ENCODE assay signal across 2 cellular contexts in the genomic region with DNA sequence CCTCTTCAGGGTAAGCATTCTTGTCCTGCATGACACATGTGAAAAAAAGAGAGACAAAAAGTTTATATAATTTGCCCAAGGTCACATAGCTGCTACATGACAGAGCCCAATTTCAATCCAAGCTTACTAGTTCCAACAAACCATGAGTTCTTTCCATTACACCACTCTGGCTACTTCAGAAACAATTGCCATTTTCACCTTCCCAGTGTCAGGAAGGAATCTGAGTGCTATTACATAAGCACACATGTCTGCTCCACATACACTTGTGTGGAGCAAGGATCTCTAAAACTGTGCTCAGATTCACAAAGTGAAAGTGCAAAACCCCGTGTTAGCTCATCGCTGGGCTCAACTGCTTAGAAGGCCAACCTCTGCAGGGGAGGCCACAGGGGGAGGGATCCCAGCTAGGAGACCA.
TF ChIP-seq lines count a peak whose summit lies in the region.

No MANE protein-coding gene starts in this region.

TF ChIP-seq in SK-N-SH, 30 proteins besides CTCF, POLR2A, EP300 and RAD21 (continued from another document):
- TF ChIP-seq, protein P1, sequence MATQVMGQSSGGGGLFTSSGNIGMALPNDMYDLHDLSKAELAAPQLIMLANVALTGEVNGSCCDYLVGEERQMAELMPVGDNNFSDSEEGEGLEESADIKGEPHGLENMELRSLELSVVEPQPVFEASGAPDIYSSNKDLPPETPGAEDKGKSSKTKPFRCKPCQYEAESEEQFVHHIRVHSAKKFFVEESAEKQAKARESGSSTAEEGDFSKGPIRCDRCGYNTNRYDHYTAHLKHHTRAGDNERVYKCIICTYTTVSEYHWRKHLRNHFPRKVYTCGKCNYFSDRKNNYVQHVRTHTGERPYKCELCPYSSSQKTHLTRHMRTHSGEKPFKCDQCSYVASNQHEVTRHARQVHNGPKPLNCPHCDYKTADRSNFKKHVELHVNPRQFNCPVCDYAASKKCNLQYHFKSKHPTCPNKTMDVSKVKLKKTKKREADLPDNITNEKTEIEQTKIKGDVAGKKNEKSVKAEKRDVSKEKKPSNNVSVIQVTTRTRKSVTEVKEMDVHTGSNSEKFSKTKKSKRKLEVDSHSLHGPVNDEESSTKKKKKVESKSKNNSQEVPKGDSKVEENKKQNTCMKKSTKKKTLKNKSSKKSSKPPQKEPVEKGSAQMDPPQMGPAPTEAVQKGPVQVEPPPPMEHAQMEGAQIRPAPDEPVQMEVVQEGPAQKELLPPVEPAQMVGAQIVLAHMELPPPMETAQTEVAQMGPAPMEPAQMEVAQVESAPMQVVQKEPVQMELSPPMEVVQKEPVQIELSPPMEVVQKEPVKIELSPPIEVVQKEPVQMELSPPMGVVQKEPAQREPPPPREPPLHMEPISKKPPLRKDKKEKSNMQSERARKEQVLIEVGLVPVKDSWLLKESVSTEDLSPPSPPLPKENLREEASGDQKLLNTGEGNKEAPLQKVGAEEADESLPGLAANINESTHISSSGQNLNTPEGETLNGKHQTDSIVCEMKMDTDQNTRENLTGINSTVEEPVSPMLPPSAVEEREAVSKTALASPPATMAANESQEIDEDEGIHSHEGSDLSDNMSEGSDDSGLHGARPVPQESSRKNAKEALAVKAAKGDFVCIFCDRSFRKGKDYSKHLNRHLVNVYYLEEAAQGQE (IDR thresholded peaks at IDR 0.05; ENCODE audit: low read depth, low read length) = no peak
- TF ChIP-seq FOSL2 (IDR thresholded peaks at IDR 0.05; ENCODE audit: borderline replicate concordance, low read depth) = no peak
- no peak for TF ChIP-seq MXI1 (IDR thresholded peaks at IDR 0.05; ENCODE audit: low read depth, low read length)
- no peak for TF ChIP-seq NRF1 (IDR thresholded peaks at IDR 0.05; ENCODE audit: low read depth, low read length)
- TF ChIP-seq TEAD4 (IDR thresholded peaks at IDR 0.05; ENCODE audit: borderline replicate concordance, insufficient read depth) = no peak
- TF ChIP-seq JUND (IDR thresholded peaks at IDR 0.05) = no peak
- TF ChIP-seq, protein P2, sequence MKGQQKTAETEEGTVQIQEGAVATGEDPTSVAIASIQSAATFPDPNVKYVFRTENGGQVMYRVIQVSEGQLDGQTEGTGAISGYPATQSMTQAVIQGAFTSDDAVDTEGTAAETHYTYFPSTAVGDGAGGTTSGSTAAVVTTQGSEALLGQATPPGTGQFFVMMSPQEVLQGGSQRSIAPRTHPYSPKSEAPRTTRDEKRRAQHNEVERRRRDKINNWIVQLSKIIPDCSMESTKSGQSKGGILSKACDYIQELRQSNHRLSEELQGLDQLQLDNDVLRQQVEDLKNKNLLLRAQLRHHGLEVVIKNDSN (IDR thresholded peaks at IDR 0.05; ENCODE audit: borderline replicate concordance, low read depth) = no peak
- TF ChIP-seq TCF12 (IDR thresholded peaks at IDR 0.05) = no peak
- TF ChIP-seq RFX5 (IDR thresholded peaks at IDR 0.05; ENCODE audit: low read length) = no peak
- TF ChIP-seq SIN3A (IDR thresholded peaks at IDR 0.05; ENCODE audit: borderline replicate concordance, low read depth, low read length) = no peak
- TF ChIP-seq TAF1 (IDR thresholded peaks at IDR 0.05; ENCODE audit: borderline replicate concordance, low read depth, low read length) = no peak
- TF ChIP-seq, protein P3, sequence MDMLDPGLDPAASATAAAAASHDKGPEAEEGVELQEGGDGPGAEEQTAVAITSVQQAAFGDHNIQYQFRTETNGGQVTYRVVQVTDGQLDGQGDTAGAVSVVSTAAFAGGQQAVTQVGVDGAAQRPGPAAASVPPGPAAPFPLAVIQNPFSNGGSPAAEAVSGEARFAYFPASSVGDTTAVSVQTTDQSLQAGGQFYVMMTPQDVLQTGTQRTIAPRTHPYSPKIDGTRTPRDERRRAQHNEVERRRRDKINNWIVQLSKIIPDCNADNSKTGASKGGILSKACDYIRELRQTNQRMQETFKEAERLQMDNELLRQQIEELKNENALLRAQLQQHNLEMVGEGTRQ (IDR thresholded peaks at IDR 0.05; ENCODE audit: borderline replicate concordance, low read depth, low read length) = no peak
TF ChIP-seq in SK-N-SH: peak in this region for 0.

TF ChIP-seq in SK-N-SH treated with all-trans-retinoic acid at 6 μM for 48 hours, 23 proteins besides CTCF, POLR2A, EP300 and RAD21 (continued from another document):
- TF ChIP-seq, protein P4, sequence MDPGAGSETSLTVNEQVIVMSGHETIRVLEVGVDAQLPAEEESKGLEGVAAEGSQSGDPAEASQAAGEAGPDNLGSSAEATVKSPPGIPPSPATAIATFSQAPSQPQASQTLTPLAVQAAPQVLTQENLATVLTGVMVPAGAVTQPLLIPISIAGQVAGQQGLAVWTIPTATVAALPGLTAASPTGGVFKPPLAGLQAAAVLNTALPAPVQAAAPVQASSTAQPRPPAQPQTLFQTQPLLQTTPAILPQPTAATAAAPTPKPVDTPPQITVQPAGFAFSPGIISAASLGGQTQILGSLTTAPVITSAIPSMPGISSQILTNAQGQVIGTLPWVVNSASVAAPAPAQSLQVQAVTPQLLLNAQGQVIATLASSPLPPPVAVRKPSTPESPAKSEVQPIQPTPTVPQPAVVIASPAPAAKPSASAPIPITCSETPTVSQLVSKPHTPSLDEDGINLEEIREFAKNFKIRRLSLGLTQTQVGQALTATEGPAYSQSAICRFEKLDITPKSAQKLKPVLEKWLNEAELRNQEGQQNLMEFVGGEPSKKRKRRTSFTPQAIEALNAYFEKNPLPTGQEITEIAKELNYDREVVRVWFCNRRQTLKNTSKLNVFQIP (CRISPR knock-in tag; IDR thresholded peaks at IDR 0.05; ENCODE audit: borderline replicate concordance, low read depth) = no peak
- no peak for TF ChIP-seq ESRRG (CRISPR knock-in tag; IDR thresholded peaks at IDR 0.05)
- TF ChIP-seq, protein P5, sequence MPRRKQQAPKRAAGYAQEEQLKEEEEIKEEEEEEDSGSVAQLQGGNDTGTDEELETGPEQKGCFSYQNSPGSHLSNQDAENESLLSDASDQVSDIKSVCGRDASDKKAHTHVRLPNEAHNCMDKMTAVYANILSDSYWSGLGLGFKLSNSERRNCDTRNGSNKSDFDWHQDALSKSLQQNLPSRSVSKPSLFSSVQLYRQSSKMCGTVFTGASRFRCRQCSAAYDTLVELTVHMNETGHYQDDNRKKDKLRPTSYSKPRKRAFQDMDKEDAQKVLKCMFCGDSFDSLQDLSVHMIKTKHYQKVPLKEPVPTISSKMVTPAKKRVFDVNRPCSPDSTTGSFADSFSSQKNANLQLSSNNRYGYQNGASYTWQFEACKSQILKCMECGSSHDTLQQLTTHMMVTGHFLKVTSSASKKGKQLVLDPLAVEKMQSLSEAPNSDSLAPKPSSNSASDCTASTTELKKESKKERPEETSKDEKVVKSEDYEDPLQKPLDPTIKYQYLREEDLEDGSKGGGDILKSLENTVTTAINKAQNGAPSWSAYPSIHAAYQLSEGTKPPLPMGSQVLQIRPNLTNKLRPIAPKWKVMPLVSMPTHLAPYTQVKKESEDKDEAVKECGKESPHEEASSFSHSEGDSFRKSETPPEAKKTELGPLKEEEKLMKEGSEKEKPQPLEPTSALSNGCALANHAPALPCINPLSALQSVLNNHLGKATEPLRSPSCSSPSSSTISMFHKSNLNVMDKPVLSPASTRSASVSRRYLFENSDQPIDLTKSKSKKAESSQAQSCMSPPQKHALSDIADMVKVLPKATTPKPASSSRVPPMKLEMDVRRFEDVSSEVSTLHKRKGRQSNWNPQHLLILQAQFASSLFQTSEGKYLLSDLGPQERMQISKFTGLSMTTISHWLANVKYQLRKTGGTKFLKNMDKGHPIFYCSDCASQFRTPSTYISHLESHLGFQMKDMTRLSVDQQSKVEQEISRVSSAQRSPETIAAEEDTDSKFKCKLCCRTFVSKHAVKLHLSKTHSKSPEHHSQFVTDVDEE (CRISPR knock-in tag; IDR thresholded peaks at IDR 0.05) = no peak
